In genomic region chr19:46849610-46850009, GRCh38 we compare ENCODE assay signal across 8 cellular contexts. TPM values are rescaled to one million over a fixed set of nuclear protein-coding genes. Genes with fewer than 3 reads are reported as not detected.
DNase-seq lines count a peak whose midpoint lies in the region; ATAC-seq and TF ChIP-seq lines count a peak whose summit lies in the region.

No MANE protein-coding gene starts in this region.

- no TSS peak for BruUV-seq in PC-9 (replicated peaks; lab: Mats Ljungman, UMichigan)

- H2BK5ac ChIP-seq in trophoblast cell (ENCODE audit: low read depth, low read length, poor library complexity), result peak overlapping the region; percentile 51

- H2AFZ ChIP-seq in PC-9 (0 out of 2 replicates have a peak overlapping the region, but pooled peaks have one; percentile 85), trophoblast cell (ENCODE audit: insufficient read depth, low read length, poor library complexity) (no peak overlapping the region)

- H4K12ac ChIP-seq in trophoblast cell (ENCODE audit: low read depth, low read length), result no peak overlapping the region

- no peak overlapping the region for H3K9ac ChIP-seq in trophoblast cell (ENCODE audit: low read length)

- CTCF ChIA-PET in PC-9 (lab: Charles Lee), result interaction anchor here (0.6 kb wide), 2 partner anchors 136 to 187 kb away, joined by 3 to 7 read pairs; no protein-coding TSS in a partner anchor

- H2AK5ac ChIP-seq in trophoblast cell (ENCODE audit: low read length), result no peak overlapping the region

- peaks cover 15% of the 10 kb centered on the region for H3K4me1 ChIP-seq in PC-9 (replicated peaks; ENCODE audit: insufficient read depth)
- H3K4me1 ChIP-seq in trophoblast cell (ENCODE audit: control insufficient read depth in 1 of 2, insufficient read depth in 2 of 2, low read length in 2 of 2), result peaks cover 20 to 23% of the 10 kb centered on the region in 2 experiments

- TF ChIP-seq CTCF in PC-9 (conservative IDR thresholded peaks at IDR 0.05) (no peak), epithelial cell of proximal tubule (conservative IDR thresholded peaks at IDR 0.05; ENCODE audit: low read depth, low read length) (no peak)

- H3K9me3 ChIP-seq in PC-9 (ENCODE audit: insufficient read depth, low read depth) (no peaks in the 10 kb centered on the region), trophoblast cell (ENCODE audit: insufficient read depth, low read depth, low read length) (no peaks in the 10 kb centered on the region)

- H3K4me2 ChIP-seq in PC-9 (peak overlapping the region; percentile 90), trophoblast cell (ENCODE audit: low read length) (peak overlapping the region; percentile 57)

- H3K18ac ChIP-seq in trophoblast cell (ENCODE audit: low read length), result peak overlapping the region; percentile 10

- H3K36me3 ChIP-seq in PC-9 (ENCODE audit: low read depth) (peaks cover 14% of the 10 kb centered on the region), trophoblast cell (ENCODE audit: control insufficient read depth in 1 of 2, insufficient read depth in 2 of 2, low read length in 2 of 2) (peaks cover 3 to 7% of the 10 kb centered on the region in 2 experiments)

- H2BK12ac ChIP-seq in trophoblast cell (ENCODE audit: low read length), result peak overlapping the region; percentile 53

- H3K27ac ChIP-seq in PC-9 (peak overlapping the region; percentile 72), trophoblast cell (ENCODE audit: low read depth, low read length) (peak overlapping the region; percentile 86)

- H3K79me2 ChIP-seq in PC-9 (ENCODE audit: low read depth) (peaks cover 45% of the 10 kb centered on the region), trophoblast cell (ENCODE audit: control insufficient read depth, insufficient read depth, low read length, poor library complexity) (peaks cover 6% of the 10 kb centered on the region)

- no peaks in the 10 kb centered on the region for H3K9me2 ChIP-seq in PC-9 (ENCODE audit: insufficient read depth)

- peak overlapping the region; percentile 41 for H3K14ac ChIP-seq in trophoblast cell (ENCODE audit: low read length)

- WGBS in trophoblast cell (ENCODE audit: extremely low coverage, insufficient coverage, insufficient read length), result no CpG with 5 or more reads among the region's 5 CpGs

- peaks cover 25% of the 10 kb centered on the region for H3K79me1 ChIP-seq in trophoblast cell (ENCODE audit: low read length)

- H3K4me3 ChIP-seq in PC-9 (peak overlapping the region; percentile 75), epithelial cell of proximal tubule (ENCODE audit: low read depth, low read length) (peak overlapping the region; percentile 89), trophoblast cell (ENCODE audit: low read depth, low read length) (peak overlapping the region; percentile 49)

- peak overlapping the region; percentile 12 for H4K8ac ChIP-seq in trophoblast cell (ENCODE audit: low read depth, low read length)

- peaks cover 27% of the 10 kb centered on the region for H4K20me1 ChIP-seq in PC-9 (ENCODE audit: insufficient read depth)

- peaks cover 35% of the 10 kb centered on the region for H3F3A ChIP-seq in PC-9 (ENCODE audit: insufficient read depth, low read depth)

- intact Hi-C loops in PC-9 (cut with micrococcal nuclease; ENCODE audit: unreplicated experiment), result loop anchor here (1.0 to 10.0 kb wide), 2 partner anchors 11 to 275 kb away; partner anchors contain the start of gene ARHGAP35

- POLR2A ChIA-PET in PC-9 (lab: Charles Lee; ENCODE audit: unreplicated experiment), result no interaction called here

- ATAC-seq in GM21423 (IDR thresholded peaks at IDR 0.05; ENCODE audit: unreplicated experiment), result no peak

- no peak overlapping the region for H3K23ac ChIP-seq in trophoblast cell (ENCODE audit: low read length)

- DNase-seq in Daoy (ENCODE audit: low read depth), result peak; percentile 39
- DNase-seq in PC-9, result peak in 1 of 2 experiments; percentile 27
- no peak for DNase-seq in epithelial cell of proximal tubule (ENCODE audit: low read depth)
- no peak for DNase-seq in trophoblast cell
- no peak for DNase-seq in NCI-H345 treated with DMSO at 0.1 percent for 48 hours (lab: John Stamatoyannopoulos, UW; ENCODE audit: unreplicated experiment)
- DNase-seq in NCI-H146 treated with DMSO at 0.1 percent for 48 hours (lab: John Stamatoyannopoulos, UW; ENCODE audit: unreplicated experiment), result no peak
- no peak for DNase-seq in germinal center (ENCODE audit: low spot score)

- H3K4ac ChIP-seq in trophoblast cell (ENCODE audit: low read depth, low read length), result peak overlapping the region; percentile 41

- peak overlapping the region; percentile 7 for H2BK120ac ChIP-seq in trophoblast cell (ENCODE audit: insufficient read depth, low read length, poor library complexity)

- H3K27me3 ChIP-seq in PC-9 (ENCODE audit: insufficient read depth, low read depth), result no peaks in the 10 kb centered on the region
- H3K27me3 ChIP-seq in trophoblast cell (ENCODE audit: insufficient read depth, low read length), result no peaks in the 10 kb centered on the region

- peak overlapping the region; percentile 78 for H4K91ac ChIP-seq in trophoblast cell (ENCODE audit: low read depth, low read length)

RNA-seq across cellular contexts. Expression of gene AP2S1, which starts 1.0 kb away (rescaled TPM):
- total RNA-seq in Daoy (2014; rRNA removed; shearing (Covaris generic)), result 280 and 304 TPM in 2 replicates
- total RNA-seq in PC-9 (2021) (332 and 411 TPM in 2 replicates), epithelial cell of proximal tubule (172 and 288 TPM in 2 replicates)
- polyA plus RNA-seq in trophoblast cell (2013), result 234 TPM in 2 replicates

RNA-seq across cellular contexts. Expression of gene ARHGAP35, which starts 11.2 kb away (rescaled TPM):
- 17.9 and 20.3 TPM in 2 replicates for total RNA-seq in Daoy (2014; rRNA removed; shearing (Covaris generic))
- total RNA-seq in PC-9 (2021) (87.8 and 104 TPM in 2 replicates), epithelial cell of proximal tubule (19.4 and 21.7 TPM in 2 replicates)
- 22.3 and 23.6 TPM in 2 replicates for polyA plus RNA-seq in trophoblast cell (2013)
